In genomic region chr16:2026461-2027023, GRCh38 we compare ENCODE assay signal across 8 cellular contexts. TPM values are rescaled to one million over a fixed set of nuclear protein-coding genes. Genes with fewer than 3 reads are reported as not detected.
DNase-seq lines count a peak whose midpoint lies in the region; ATAC-seq and TF ChIP-seq lines count a peak whose summit lies in the region.

NHERF2 (plus strand) TSS chr16:2026902; CDS start chr16:2027006, 104 bp downstream.

- H3K4me2 ChIP-seq in MM.1S (ENCODE audit: low read depth, low read length) (peak within 1 kb of the TSS; percentile 62; the same call in 1 of the 2 replicates), smooth muscle cell (peak within 1 kb of the TSS; percentile 98)

- DNase-seq in Calu3 (no peak), MM.1S (peak; percentile 32), body of pancreas (peak in 2 of 4 donors; percentile 58 to 69), iPS-NIHi11 (ENCODE audit: low spot score) (peak; percentile 84), smooth muscle cell (lab: John Stamatoyannopoulos, UW; ENCODE audit: unreplicated experiment) (no peak), NCI-H1694 (lab: John Stamatoyannopoulos, UW) (no peak)
- no peak for DNase-seq in stimulated activated CD4-positive, alpha-beta T cell treated with anti-CD3 and anti-CD28 coated beads, Interleukin-4, amount 100 ng/mL, for 24 hours

- no peak within 1 kb of the TSS for H3K27ac Mint-ChIP-seq in Calu3 (ENCODE audit: unreplicated experiment)

- BruUV-seq in Calu3 (replicated peaks; lab: Mats Ljungman, UMichigan): no TSS peak

- 5 to 80% methylated on average over 1 to 48 of the region's 59 CpGs for WGBS in body of pancreas, 2 donors
- WGBS in smooth muscle cell (ENCODE audit: low lambda C conversion rate): 55% methylated on average over 11 of the region's 59 CpGs

- H2AFZ ChIP-seq in MM.1S (ENCODE audit: low read length) (no peak within 1 kb of the TSS), smooth muscle cell (ENCODE audit: low read depth) (no peak within 1 kb of the TSS)

- no peaks in the 10 kb centered on the region; the same call in 1 of the 2 replicates for H3F3A ChIP-seq in MM.1S (ENCODE audit: insufficient read depth, low read length)
- H3F3A ChIP-seq in smooth muscle cell (ENCODE audit: low read depth): no peaks in the 10 kb centered on the region

- H3K27me3 Mint-ChIP-seq in Calu3 (ENCODE audit: unreplicated experiment): peaks cover 24% of the 10 kb centered on the region

- H3K9ac ChIP-seq in MM.1S (ENCODE audit: low read length) (no peak within 1 kb of the TSS), smooth muscle cell (ENCODE audit: low read depth) (peak within 1 kb of the TSS; percentile 43)

- intact Hi-C loops in Calu3 (cut with micrococcal nuclease; ENCODE audit: unreplicated experiment) (no loop called here), body of pancreas (cut with DNase I) (loop anchor here (10.0 kb wide), 1 partner anchor 58 kb away; no protein-coding TSS in a partner anchor)

- no peaks in the 10 kb centered on the region for H3K36me3 ChIP-seq in MM.1S (replicated peaks; ENCODE audit: insufficient read depth, low read length)
- H3K36me3 ChIP-seq in body of pancreas (replicated peaks in 1 of 2; ENCODE audit: insufficient read depth in 1 of 2, low read depth in 2 of 2): no peaks in the 10 kb centered on the region
- no peaks in the 10 kb centered on the region for H3K36me3 ChIP-seq in smooth muscle cell (ENCODE audit: low read depth)

- H3K27ac ChIP-seq in MM.1S (ENCODE audit: low read length): no peak within 1 kb of the TSS
- H3K27ac ChIP-seq in body of pancreas: peak within 1 kb of the TSS in 3 of 4 donors; percentile 41 to 64 (median 44)
- peak within 1 kb of the TSS; percentile 45 for H3K27ac ChIP-seq in smooth muscle cell (ENCODE audit: low read depth)

- TF ChIP-seq CTCF in Calu3 (IDR thresholded peaks at IDR 0.05; ENCODE audit: unreplicated experiment) (no peak), MM.1S (IDR thresholded peaks at IDR 0.05; ENCODE audit: low read length) (no peak), body of pancreas (IDR thresholded peaks at IDR 0.05) (no peak), smooth muscle cell (IDR thresholded peaks at IDR 0.05; ENCODE audit: borderline replicate concordance, insufficient read depth, poor library complexity, severe bottlenecking) (no peak)

- H3K9me3 ChIP-seq in MM.1S (replicated peaks; ENCODE audit: insufficient read depth, low read length): no peaks in the 10 kb centered on the region
- H3K9me3 ChIP-seq in body of pancreas: no peaks in the 10 kb centered on the region
- no peaks in the 10 kb centered on the region for H3K9me3 ChIP-seq in smooth muscle cell (replicated peaks; ENCODE audit: low read depth)

- H3K4me1 ChIP-seq in MM.1S (ENCODE audit: low read length): peaks cover 6% of the 10 kb centered on the region; the same call in 1 of the 2 replicates
- H3K4me1 ChIP-seq in body of pancreas: peaks cover 36% of the 10 kb centered on the region
- H3K4me1 ChIP-seq in smooth muscle cell (ENCODE audit: low read depth): peaks cover 13% of the 10 kb centered on the region

- peaks cover 42% of the 10 kb centered on the region for H3K36me3 Mint-ChIP-seq in Calu3 (ENCODE audit: insufficient read depth, unreplicated experiment)

- peaks cover 45% of the 10 kb centered on the region for H3K27me3 ChIP-seq in MM.1S (replicated peaks; ENCODE audit: insufficient read depth, low read length)
- H3K27me3 ChIP-seq in body of pancreas: no peaks in the 10 kb centered on the region
- H3K27me3 ChIP-seq in smooth muscle cell (ENCODE audit: low read depth): no peaks in the 10 kb centered on the region

- H3K4me1 Mint-ChIP-seq in Calu3 (ENCODE audit: low read depth, unreplicated experiment): peaks cover 33% of the 10 kb centered on the region

- no peaks in the 10 kb centered on the region for H3K9me3 Mint-ChIP-seq in Calu3 (ENCODE audit: low read depth, unreplicated experiment)

- H4K20me1 ChIP-seq in MM.1S (ENCODE audit: insufficient read depth, low read length): no peaks in the 10 kb centered on the region
- H4K20me1 ChIP-seq in smooth muscle cell (ENCODE audit: low read depth): peaks cover 12% of the 10 kb centered on the region

- peak; percentile 39 for ATAC-seq in body of pancreas
- no peak for ATAC-seq in GM21723 (IDR thresholded peaks at IDR 0.05; ENCODE audit: unreplicated experiment)

- H3K79me2 ChIP-seq in MM.1S (ENCODE audit: low read length) (no peaks in the 10 kb centered on the region), smooth muscle cell (ENCODE audit: low read depth) (peaks cover 15% of the 10 kb centered on the region)

- H3K4me3 Mint-ChIP-seq in Calu3 (ENCODE audit: low read depth, unreplicated experiment): peak within 1 kb of the TSS; percentile 74

- CTCF ChIA-PET in Calu3 (lab: Charles Lee): interaction anchor here (1.5 to 2.0 kb wide), 2 partner anchors 14 to 20 kb away, joined by 4 to 7 read pairs; no protein-coding TSS in a partner anchor

- TF ChIP-seq POLR2A in body of pancreas (IDR thresholded peaks at IDR 0.05): no peak

- no peaks in the 10 kb centered on the region for H3K9me2 ChIP-seq in MM.1S (replicated peaks; ENCODE audit: insufficient read depth, low read length)

- H3K4me3 ChIP-seq in MM.1S (ENCODE audit: low read length): peak within 1 kb of the TSS; percentile 34; the same call in 1 of the 2 replicates
- H3K4me3 ChIP-seq in body of pancreas: peak within 1 kb of the TSS in 1 of 2 donors; percentile 39
- H3K4me3 ChIP-seq in smooth muscle cell: peak within 1 kb of the TSS; percentile 78

RNA-seq across cellular contexts. Expression of gene NHERF2, which starts in this region (rescaled TPM):
- total RNA-seq in Calu3 (2022) (15.7 and 22.0 TPM in 2 replicates), body of pancreas (10 to 100 TPM; 32.7 to 87.3 TPM), smooth muscle cell (14.4 and 21.8 TPM in 2 replicates)
- polyA plus RNA-seq in smooth muscle cell: 40.2 and 56.8 TPM in 2 replicates

Comparison
In these comparisons a context has a peak if more than half of its experiments do, and no peak if none do; other contexts are left out.
1. DNase-seq: peak in MM.1S (single experiment) and iPS-NIHi11 (single experiment); none in Calu3 (single experiment), smooth muscle cell (single experiment), NCI-H1694 (single experiment) and stimulated activated CD4-positive, alpha-beta T cell treated with anti-CD3 and anti-CD28 coated beads, Interleukin-4, amount 100 ng/mL, for 24 hours (single experiment).